In the genomic region with DNA sequence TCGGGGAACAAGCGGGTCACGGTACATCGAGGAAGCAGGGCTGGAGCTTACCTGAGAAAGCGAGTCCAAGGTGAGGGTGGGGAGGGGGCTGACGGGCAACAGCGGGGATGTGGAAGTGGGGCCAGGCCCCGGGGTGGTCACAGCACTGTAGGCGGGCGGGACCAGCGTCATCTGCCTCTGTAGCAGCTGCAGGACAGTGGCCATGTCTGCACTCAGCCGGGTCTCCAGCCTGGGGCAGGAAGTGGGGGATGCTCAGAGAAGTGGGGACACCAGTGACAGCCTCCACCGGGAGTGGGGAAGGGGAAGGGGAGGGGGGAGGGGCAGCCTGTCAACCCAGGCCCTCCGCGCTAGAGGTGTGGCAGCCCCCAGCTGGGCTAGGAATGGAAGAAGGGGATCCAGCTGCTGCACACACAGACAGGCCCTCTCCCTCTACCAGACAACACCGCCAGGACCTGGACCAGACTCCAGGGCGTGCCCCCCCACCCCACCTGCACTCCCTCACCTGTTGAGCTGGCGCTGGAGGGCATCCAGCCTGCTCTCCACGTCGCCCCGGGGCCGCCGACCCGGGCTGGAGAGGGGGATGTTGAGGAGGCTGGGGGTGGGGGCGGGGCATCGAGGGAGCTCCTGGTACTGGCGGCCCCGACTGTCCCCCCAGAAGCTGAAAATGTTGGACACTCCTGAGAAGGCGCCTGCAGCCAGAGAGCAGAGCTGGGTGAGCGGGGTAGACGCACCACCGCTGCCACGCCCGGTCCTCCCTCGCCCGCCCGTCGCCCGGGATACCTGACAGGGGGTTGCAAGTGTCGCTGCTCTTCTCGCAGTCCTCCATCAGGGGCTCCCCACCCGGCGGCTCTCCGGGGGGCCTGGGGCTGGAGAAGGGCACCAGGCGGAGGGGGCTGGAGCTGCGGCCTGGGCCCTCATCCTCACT, we compare ENCODE assay signal across 1 cellular context.
TF ChIP-seq lines count a peak whose summit lies in the region.

No MANE protein-coding gene starts in this region.

TF ChIP-seq in H1, 55 proteins besides CTCF, POLR2A, EP300 and RAD21:
- TF ChIP-seq MAFK (IDR thresholded peaks at IDR 0.05; ENCODE audit: low read depth, low read length) (no peak), CHD2 (IDR thresholded peaks at IDR 0.05; ENCODE audit: low read length) (no peak), EZH2 (IDR thresholded peaks at IDR 0.05; ENCODE audit: low read depth, low read length, severe bottlenecking) (no peak), KDM4A (IDR thresholded peaks at IDR 0.05; ENCODE audit: low read depth, low read length, severe bottlenecking) (peak; percentile 27), FOSL1 (IDR thresholded peaks at IDR 0.05; ENCODE audit: insufficient read depth, low read depth, low read length) (no peak), HDAC6 (IDR thresholded peaks at IDR 0.05; ENCODE audit: low read depth, low read length) (no peak)
